In the genomic region with DNA sequence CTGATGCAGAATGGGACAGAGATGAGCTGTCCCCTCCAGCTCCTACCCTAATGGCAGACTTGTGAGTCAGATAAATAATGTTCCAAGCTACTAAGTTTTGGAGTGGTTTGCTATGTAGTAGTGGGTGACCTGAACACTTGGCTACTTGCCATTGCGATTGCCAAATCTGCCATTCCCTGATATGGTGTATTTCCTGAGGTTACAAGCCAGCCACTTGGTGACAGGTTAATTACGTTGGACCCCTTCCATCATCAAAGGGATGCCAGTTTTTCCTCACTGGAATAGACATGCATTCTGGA, we compare ENCODE assay signal across 12 cellular contexts. TPM values are rescaled to one million over a fixed set of nuclear protein-coding genes. Genes with fewer than 3 reads are reported as not detected.
DNase-seq lines count a peak whose midpoint lies in the region; ATAC-seq and TF ChIP-seq lines count a peak whose summit lies in the region.
"Had no signal": no experiment of that assay in that cellular context is flagged by ENCODE, and none has a peak within 500 bp of the region (broad histone marks: within the 10 kb centered on the region; RNA-seq: fewer than 3 reads in every experiment).

No MANE protein-coding gene starts in this region.

- DNase-seq in Calu3 (peak; percentile 51), NCI-H460 (ENCODE audit: extremely low read depth, low read depth) (peak; percentile 13), epithelial cell of esophagus (ENCODE audit: low read depth) (peak; percentile 65), myocyte (ENCODE audit: low read depth) (peak; percentile 42), left colon (no peak), T-cell (no peak)
- DNase-seq: activated naive CD4-positive, alpha-beta T cell; GF-D8; NCI-H1930; stimulated activated naive CD4-positive, alpha-beta T cell treated with Interleukin-2 at 50 U/mL for 16 hours had no signal

- H3K27ac Mint-ChIP-seq in Calu3 (ENCODE audit: unreplicated experiment) = no peak overlapping the region
- H3K27ac Mint-ChIP-seq in T-cell = no peak overlapping the region

- H3K36me3 Mint-ChIP-seq in Calu3 (ENCODE audit: insufficient read depth, unreplicated experiment) (peaks cover 69% of the 10 kb centered on the region), T-cell (peaks cover 63% of the 10 kb centered on the region)

- TF ChIP-seq CTCF in Calu3 (IDR thresholded peaks at IDR 0.05; ENCODE audit: unreplicated experiment) = no peak
- TF ChIP-seq CTCF in epithelial cell of esophagus (IDR thresholded peaks at IDR 0.05; ENCODE audit: insufficient read depth, low read depth, low read length, missing control alignments) = no peak

- H3K9me3 Mint-ChIP-seq in Calu3 (ENCODE audit: low read depth, unreplicated experiment) = no peaks in the 10 kb centered on the region
- H3K9me3 Mint-ChIP-seq in T-cell = no peaks in the 10 kb centered on the region

- no peak for ATAC-seq in left colon
- no peak for ATAC-seq in T-cell (replicated peaks in 1 of 4)
- ATAC-seq in HG03571 (IDR thresholded peaks at IDR 0.05; ENCODE audit: unreplicated experiment) = no peak
- ATAC-seq in HG03442 (IDR thresholded peaks at IDR 0.05; ENCODE audit: unreplicated experiment) = no peak

- H3K4me1 Mint-ChIP-seq in Calu3 (ENCODE audit: low read depth, unreplicated experiment) (no peaks in the 10 kb centered on the region), T-cell (peaks cover 21 to 33% (median 33%) of the 10 kb centered on the region in 3 donors)

- BruUV-seq in Calu3 (replicated peaks; lab: Mats Ljungman, UMichigan) = no TSS peak

- no peaks in the 10 kb centered on the region for H3K27me3 Mint-ChIP-seq in Calu3 (ENCODE audit: unreplicated experiment)
- H3K27me3 Mint-ChIP-seq in T-cell = no peaks in the 10 kb centered on the region

- CTCF ChIA-PET in Calu3 (lab: Charles Lee) (interaction anchor here (0.6 to 4.8 kb wide), 3 partner anchors 45 to 268 kb away, joined by 5 to 18 read pairs (median 6); no protein-coding TSS in a partner anchor), T-cell (lab: Charles Lee) (no interaction called here)

- intact Hi-C loops in Calu3 (cut with micrococcal nuclease; ENCODE audit: unreplicated experiment) = loop anchor here (5.0 kb wide), 1 partner anchor 121 kb away; no protein-coding TSS in a partner anchor
- intact Hi-C loops in left colon (cut with DNase I, micrococcal nuclease) = loop anchor here in 1 of 2 donors (10.0 kb wide), 1 partner anchor 279 kb away; no protein-coding TSS in a partner anchor

- H3K4me3 Mint-ChIP-seq in Calu3 (ENCODE audit: low read depth, unreplicated experiment) (no peak overlapping the region), T-cell (no peak overlapping the region)

- POLR2A ChIA-PET in T-cell (lab: Charles Lee) = no interaction called here

- no peak overlapping the region for H3K4me3 ChIP-seq in epithelial cell of esophagus (ENCODE audit: low read length)

RNA-seq across cellular contexts. Expression of a gene that starts 33.6 kb away (rescaled TPM):
- 324 and 335 TPM in 2 replicates for total RNA-seq in Calu3 (2022)
- 142 and 162 TPM in 2 replicates for total RNA-seq in NCI-H460 (2014; rRNA removed; shearing (Covaris generic))
- 77.8 and 80.4 TPM in 2 replicates for polyA plus RNA-seq in NCI-H460 (2014; cell fraction: nucleus; rRNA removed)
- total RNA-seq in myocyte = 527 and 616 TPM in 2 replicates
- polyA plus RNA-seq in myocyte (2012) = 451 TPM
- 100 to 1,000 TPM; 167 to 190 TPM for total RNA-seq in left colon
- 100 to 1,000 TPM; 208 to 388 (median 232) TPM for total RNA-seq in T-cell

RNA-seq across cellular contexts. Expression of a gene that starts 38.6 kb away (rescaled TPM):
- total RNA-seq in Calu3 (2022) (327 and 433 TPM in 2 replicates), myocyte (1,721 and 2,454 TPM in 2 replicates), left colon (10 to 100 TPM; 25.6 to 66.7 TPM), T-cell (10 to 100 TPM in 4 of 5 donors, 1 to 10 TPM in 1; 8.5 to 49.7 (median 19.2) TPM)
- 2.4 and 2.5 TPM in 2 replicates for total RNA-seq in NCI-H460 (2014; rRNA removed; shearing (Covaris generic))
- 2.0 TPM in 1 of 2 replicates, not detected in the other for polyA plus RNA-seq in NCI-H460 (2014; cell fraction: nucleus; rRNA removed)
- polyA plus RNA-seq in myocyte (2012) = 673 TPM

Comparison
In these comparisons a context has a peak if more than half of its experiments do, and no peak if none do; other contexts are left out.
1. DNase-seq: peak in Calu3 (single experiment), NCI-H460 (single experiment), epithelial cell of esophagus (single experiment) and myocyte (single experiment); none in left colon (0 of 2) and T-cell (0 of 34).